ENCODE assay signal across 12 cellular contexts in genomic region chr6:110626442-110626841, GRCh38.
A peak's percentile ranks its signal among the peaks of the same experiment; 100 is the strongest.
DNase-seq lines count a peak whose midpoint lies in the region; ATAC-seq, FAIRE-seq and TF ChIP-seq lines count a peak whose summit lies in the region.
"Had no signal": no experiment of that assay in that cellular context is flagged by ENCODE, and none has a peak within 500 bp of the region (broad histone marks: within the 10 kb centered on the region; RNA-seq: fewer than 3 reads in every experiment).

No MANE protein-coding gene starts in this region.

- peaks cover 14% of the 10 kb centered on the region for H3K4me1 ChIP-seq in HepG2 (ENCODE audit: insufficient read depth, low read length)
- no peaks in the 10 kb centered on the region for H3K4me1 ChIP-seq in right lobe of liver
- H3K4me1 ChIP-seq in H1 (replicated peaks in 1 of 4; ENCODE audit: control insufficient read depth in 3 of 4, insufficient read depth in 4 of 4, low read length in 3 of 4): no peaks in the 10 kb centered on the region
- H3K4me1 ChIP-seq in smooth muscle cell (ENCODE audit: low read depth): no peaks in the 10 kb centered on the region

- FAIRE-seq in HepG2 (lab: Jason Lieb, UNC): no peak
- FAIRE-seq in H1 (lab: Jason Lieb, UNC): peak; percentile 28

- no TSS peak for BruUV-seq in HepG2 (replicated peaks; lab: Mats Ljungman, UMichigan)

- no peak for ATAC-seq in HepG2
- no peak for ATAC-seq in right lobe of liver
- ATAC-seq: HCT116 had no signal

- H2BK120ac ChIP-seq in H1 (replicated peaks; ENCODE audit: low read depth, low read length): no peak overlapping the region

- 100% methylated on average over 1 of the region's 1 CpG for WGBS in HepG2 (ENCODE audit: low lambda C conversion rate)
- 79% methylated on average over 1 of the region's 1 CpG for WGBS in right lobe of liver (ENCODE audit: insufficient coverage, low coverage, low lambda C conversion rate, missing lambda C conversion rate)
- WGBS in H1 (ENCODE audit: extremely low coverage in 1 of 2, insufficient coverage in 1 of 2, insufficient read length in 1 of 2, insufficient replicate concordance in 2 of 2, low coverage in 1 of 2, low lambda C conversion rate in 2 of 2, missing lambda C conversion rate in 1 of 2), 2 experiments: 100% methylated on average over 1 of the region's 1 CpG; no CpG with 5 or more reads in 1 of the 2 experiments
- 90% methylated on average over 1 of the region's 1 CpG for WGBS in smooth muscle cell (ENCODE audit: low lambda C conversion rate)

- H4K5ac ChIP-seq in H1 (ENCODE audit: insufficient read length, low read depth, low read length): no peak overlapping the region

- CTCF ChIA-PET in HepG2 (lab: Yijun Ruan, JAX; ENCODE audit: low intra/inter-chr PET ratio, low total read pairs) (no interaction called here), H1 (lab: Charles Lee; ENCODE audit: partially characterized antibody) (no interaction called here)

- H3K9me3 ChIP-seq in HepG2 (ENCODE audit: low read length) (no peaks in the 10 kb centered on the region), right lobe of liver (no peaks in the 10 kb centered on the region), H1 (ENCODE audit: insufficient read depth in 2 of 2, low read depth in 1 of 2, low read length in 1 of 2) (no peaks in the 10 kb centered on the region), smooth muscle cell (replicated peaks; ENCODE audit: low read depth) (no peaks in the 10 kb centered on the region)

- H3K4me3 ChIP-seq in HepG2 (replicated peaks in 1 of 3; ENCODE audit: insufficient read depth in 1 of 3, low read depth in 2 of 3, low read length in 3 of 3) (no peak overlapping the region), right lobe of liver (no peak overlapping the region), H1 (ENCODE audit: extremely low read depth in 1 of 4, insufficient read depth in 2 of 4, low read depth in 3 of 4, low read length in 4 of 4) (no peak overlapping the region), smooth muscle cell (no peak overlapping the region)

- H3K79me2 ChIP-seq in HepG2 (ENCODE audit: insufficient read depth, low read length) (no peaks in the 10 kb centered on the region), H1 (ENCODE audit: control insufficient read depth in 1 of 2, insufficient read depth in 2 of 2, low read length in 2 of 2) (no peaks in the 10 kb centered on the region), smooth muscle cell (ENCODE audit: low read depth) (no peaks in the 10 kb centered on the region)

- H3K4ac ChIP-seq in H1 (replicated peaks; ENCODE audit: insufficient read length, low read depth, low read length): no peak overlapping the region

- TF ChIP-seq EP300 in HepG2 (IDR thresholded peaks at IDR 0.05; ENCODE audit: low read depth in 2 of 2, low read length in 2 of 2): no peak
- TF ChIP-seq EP300 in HepG2 (CRISPR knock-in tag; IDR thresholded peaks at IDR 0.05; ENCODE audit: borderline replicate concordance): no peak
- TF ChIP-seq EP300 in H1 (IDR thresholded peaks at IDR 0.05; ENCODE audit: borderline replicate concordance in 1 of 2, low read depth in 2 of 2, low read length in 2 of 2): no peak

- intact Hi-C loops in HepG2 (cut with micrococcal nuclease; ENCODE audit: unreplicated experiment) (no loop called here), right lobe of liver (cut with DNase I) (no loop called here)

- POLR2A ChIA-PET in HepG2 (lab: Yijun Ruan, JAX) (no interaction called here), H1 (lab: Charles Lee; ENCODE audit: partially characterized antibody) (no interaction called here)

- H3K36me3 ChIP-seq in HepG2 (replicated peaks in 1 of 2; ENCODE audit: control insufficient read depth in 1 of 2, insufficient read depth in 2 of 2, low read length in 2 of 2) (peaks cover 12 to 53% of the 10 kb centered on the region in 2 experiments), right lobe of liver (peaks cover 0 to 19% (median 0%) of the 10 kb centered on the region in 4 donors), H1 (ENCODE audit: control insufficient read depth in 2 of 4, insufficient read depth in 4 of 4, low read length in 3 of 4) (peaks cover 4 to 13% (median 6%) of the 10 kb centered on the region in 4 experiments; a peak in 5 of 8 replicates), smooth muscle cell (ENCODE audit: low read depth) (peaks cover 4% of the 10 kb centered on the region)

- TF ChIP-seq CTCF in HepG2 (CRISPR knock-in tag; IDR thresholded peaks at IDR 0.05) (no peak), right lobe of liver (IDR thresholded peaks at IDR 0.05) (no peak), H1 (IDR thresholded peaks at IDR 0.05; ENCODE audit: control extremely low read depth in 1 of 3, insufficient read depth in 1 of 3, low read depth in 1 of 3, low read length in 3 of 3) (no peak), smooth muscle cell (IDR thresholded peaks at IDR 0.05; ENCODE audit: borderline replicate concordance, insufficient read depth, poor library complexity, severe bottlenecking) (no peak)

- no peak overlapping the region for H2BK5ac ChIP-seq in H1 (ENCODE audit: low read depth, low read length)

- DNase-seq in HepG2 (ENCODE audit: low spot score): peak; percentile 6
- DNase-seq in right lobe of liver: no peak
- peak; percentile 26 for DNase-seq in NCI-H524 treated with DMSO at 0.1 percent for 48 hours (lab: John Stamatoyannopoulos, UW)
- no peak for DNase-seq in H1 (ENCODE audit: low read depth in 1 of 2, low spot score in 2 of 2)
- DNase-seq in mucosa of gallbladder (ENCODE audit: low spot score): no peak
- no peak for DNase-seq in smooth muscle cell (lab: John Stamatoyannopoulos, UW; ENCODE audit: unreplicated experiment)
- no peak for DNase-seq in C1 segment of cervical spinal cord (lab: John Stamatoyannopoulos, UW)
- DNase-seq: CD8-positive, alpha-beta memory T cell; DMS53; GF-D8 had no signal

- H2AFZ ChIP-seq in HepG2 (ENCODE audit: low read length) (no peak overlapping the region), H1 (ENCODE audit: low read length) (no peak overlapping the region), smooth muscle cell (ENCODE audit: low read depth) (no peak overlapping the region)

- no peak overlapping the region for H3K56ac ChIP-seq in H1 (replicated peaks; ENCODE audit: insufficient read length, low read depth, low read length)

- H3K27ac ChIP-seq in HepG2 (ENCODE audit: extremely low read length, insufficient read depth, low read length): no peak overlapping the region
- H3K27ac ChIP-seq in right lobe of liver: no peak overlapping the region
- H3K27ac ChIP-seq in H1 (ENCODE audit: low read depth, low read length): no peak overlapping the region
- H3K27ac ChIP-seq in smooth muscle cell (ENCODE audit: low read depth): no peak overlapping the region
- H3K27ac ChIP-seq: HL-60 had no signal

- in situ Hi-C loops in HepG2 (cut with HindIII; ENCODE audit: extremely low pct_ligation_motif_present, low pct_unique_long_range_greater_than_20kb): no loop called here

- H3K9ac ChIP-seq in HepG2 (ENCODE audit: insufficient read depth, low read depth, low read length) (no peak overlapping the region), H1 (replicated peaks in 1 of 4; ENCODE audit: extremely low read depth in 1 of 4, low read depth in 3 of 4, low read length in 3 of 4) (no peak overlapping the region), smooth muscle cell (ENCODE audit: low read depth) (no peak overlapping the region)

- no peaks in the 10 kb centered on the region for H4K20me1 ChIP-seq in HepG2 (ENCODE audit: insufficient read depth, low read length)
- no peaks in the 10 kb centered on the region for H4K20me1 ChIP-seq in H1 (replicated peaks in 1 of 2; ENCODE audit: control insufficient read depth in 1 of 2, insufficient read depth in 2 of 2, low read length in 2 of 2)
- H4K20me1 ChIP-seq in smooth muscle cell (ENCODE audit: low read depth): no peaks in the 10 kb centered on the region

- no peak overlapping the region for H3K4me2 ChIP-seq in HepG2 (ENCODE audit: low read depth, low read length)
- H3K4me2 ChIP-seq in H1 (ENCODE audit: insufficient read depth in 1 of 2, low read depth in 2 of 2, low read length in 2 of 2): no peak overlapping the region
- H3K4me2 ChIP-seq in smooth muscle cell: no peak overlapping the region

- H2AK5ac ChIP-seq in H1 (ENCODE audit: low read depth, low read length): no peak overlapping the region

- no peak overlapping the region for H4K91ac ChIP-seq in H1 (replicated peaks; ENCODE audit: insufficient read length, low read length)

- H3K27me3 ChIP-seq in HepG2 (ENCODE audit: control insufficient read depth in 1 of 2, insufficient read depth in 2 of 2, low read length in 2 of 2): no peaks in the 10 kb centered on the region
- H3K27me3 ChIP-seq in right lobe of liver: no peaks in the 10 kb centered on the region
- H3K27me3 ChIP-seq in H1 (replicated peaks in 1 of 4; ENCODE audit: control insufficient read depth in 3 of 4, extremely low read depth in 1 of 4, insufficient read depth in 3 of 4, low read length in 3 of 4): no peaks in the 10 kb centered on the region
- no peaks in the 10 kb centered on the region for H3K27me3 ChIP-seq in smooth muscle cell (ENCODE audit: low read depth)

- TF ChIP-seq POLR2A in HepG2 (IDR thresholded peaks at IDR 0.05; ENCODE audit: insufficient read depth in 1 of 2, low read depth in 2 of 2, low read length in 2 of 2) (no peak), right lobe of liver (IDR thresholded peaks at IDR 0.05) (no peak), H1 (IDR thresholded peaks at IDR 0.05; ENCODE audit: control extremely low read depth in 1 of 2, low read depth in 2 of 2, low read length in 2 of 2) (no peak)

- no peak overlapping the region for H2BK20ac ChIP-seq in H1 (ENCODE audit: low read length)

- H2BK12ac ChIP-seq in H1 (ENCODE audit: low read depth, low read length): no peak overlapping the region

- H3K79me1 ChIP-seq in H1 (ENCODE audit: low read depth, low read length): no peaks in the 10 kb centered on the region

- no peak overlapping the region for H2BK15ac ChIP-seq in H1 (ENCODE audit: low read length)

- H3K14ac ChIP-seq in H1 (ENCODE audit: insufficient read length): no peak overlapping the region

- H4K8ac ChIP-seq in H1 (ENCODE audit: extremely low read depth, insufficient read depth, low read length): no peak overlapping the region

- H3F3A ChIP-seq in smooth muscle cell (ENCODE audit: low read depth): no peaks in the 10 kb centered on the region

- H3K23me2 ChIP-seq in H1 (ENCODE audit: low read depth, low read length): no peaks in the 10 kb centered on the region

- TF ChIP-seq RAD21 in HepG2 (CRISPR knock-in tag; IDR thresholded peaks at IDR 0.05) (no peak), H1 (IDR thresholded peaks at IDR 0.05 in 1 of 2, conservative IDR thresholded peaks at IDR 0.05 in 1 of 2; ENCODE audit: low read depth in 2 of 2, low read length in 2 of 2) (no peak)

- no peak overlapping the region for H3K23ac ChIP-seq in H1 (ENCODE audit: insufficient read length)

- no peak overlapping the region for H3K18ac ChIP-seq in H1 (ENCODE audit: extremely low read depth, low read length)

TF ChIP-seq in H1, 55 proteins besides CTCF, POLR2A, EP300 and RAD21:
- TF ChIP-seq CTBP2 (IDR thresholded peaks at IDR 0.05; ENCODE audit: borderline replicate concordance, insufficient read depth, insufficient read length, low read length) (no peak), POU5F1 (IDR thresholded peaks at IDR 0.05; ENCODE audit: low read depth, low read length) (no peak)

Comparison
In these comparisons a context has a peak if more than half of its experiments do, and no peak if none do; other contexts are left out.
1. DNase-seq: peak in HepG2 (single experiment) and NCI-H524 treated with DMSO at 0.1 percent for 48 hours (single experiment); none in right lobe of liver (0 of 3), H1 (0 of 2), mucosa of gallbladder (single experiment), smooth muscle cell (single experiment) and C1 segment of cervical spinal cord (0 of 14).